ENCODE assay signal across 19 cellular contexts in the genomic region with DNA sequence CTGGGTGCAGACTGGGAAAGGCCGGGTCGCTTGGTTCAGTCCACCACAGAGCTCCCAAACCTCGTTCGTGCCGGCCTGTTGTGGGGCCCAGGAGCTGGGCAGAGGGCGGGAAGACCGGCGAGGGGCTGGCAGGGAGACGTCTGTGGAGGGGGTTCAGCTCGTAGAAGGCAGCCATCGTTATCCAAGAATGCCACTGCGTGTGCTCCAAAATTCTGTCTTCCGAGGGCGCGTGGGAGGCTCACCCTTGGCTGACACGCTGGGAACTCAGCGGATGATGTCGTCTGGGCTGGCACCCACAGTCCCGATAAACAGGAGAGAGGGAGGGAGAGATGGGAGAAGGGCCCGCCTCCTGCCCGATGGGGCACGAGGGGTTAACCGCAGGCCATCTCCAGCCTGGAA.
A peak's percentile ranks its signal among the peaks of the same experiment; 100 is the strongest.
DNase-seq lines count a peak whose midpoint lies in the region; ATAC-seq and TF ChIP-seq lines count a peak whose summit lies in the region.
"Had no signal": no experiment of that assay in that cellular context is flagged by ENCODE, and none has a peak within 500 bp of the region (broad histone marks: within the 10 kb centered on the region; RNA-seq: fewer than 3 reads in every experiment).

No MANE protein-coding gene starts in this region.

- no peak for TF ChIP-seq CTCF in gastroesophageal sphincter (IDR thresholded peaks at IDR 0.05)
- no peak for TF ChIP-seq CTCF in sigmoid colon (IDR thresholded peaks at IDR 0.05)

- H3K4me3 ChIP-seq in gastroesophageal sphincter = no peak overlapping the region
- no peak overlapping the region for H3K4me3 ChIP-seq in sigmoid colon
- H3K4me3 ChIP-seq: A549, adrenal gland had no signal

- no peak for TF ChIP-seq POLR2A in gastroesophageal sphincter (IDR thresholded peaks at IDR 0.05)
- TF ChIP-seq POLR2A in sigmoid colon (IDR thresholded peaks at IDR 0.05) = no peak

- no peaks in the 10 kb centered on the region for H3K36me3 ChIP-seq in gastroesophageal sphincter
- H3K36me3 ChIP-seq in sigmoid colon = no peaks in the 10 kb centered on the region
- H3K36me3 ChIP-seq: adrenal gland had no signal

- TF ChIP-seq EP300 in gastroesophageal sphincter (IDR thresholded peaks at IDR 0.05) = no peak
- no peak for TF ChIP-seq EP300 in sigmoid colon (IDR thresholded peaks at IDR 0.05)

- ATAC-seq in gastroesophageal sphincter (no peak), GM21825 (IDR thresholded peaks at IDR 0.05; ENCODE audit: unreplicated experiment) (no peak)
- ATAC-seq: A549; activated T-helper 17 cell treated with anti-CD3 and anti-CD28 coated beads, Interleukin-2, amount 50 U/mL, for 72 hours; Panc1 had no signal

- H3K9me3 ChIP-seq in gastroesophageal sphincter (no peaks in the 10 kb centered on the region), sigmoid colon (no peaks in the 10 kb centered on the region)
- H3K9me3 ChIP-seq: adrenal gland had no signal

- peaks cover 66% of the 10 kb centered on the region for H3K27me3 ChIP-seq in gastroesophageal sphincter
- H3K27me3 ChIP-seq in sigmoid colon = peaks cover 5 to 57% (median 5%) of the 10 kb centered on the region in 3 donors
- H3K27me3 ChIP-seq: adrenal gland had no signal

- intact Hi-C loops in sigmoid colon (cut with DNase I) = no loop called here

- DNase-seq in A172 (ENCODE audit: low spot score) (peak; percentile 32), amniotic epithelial cell (ENCODE audit: low read depth) (peak; percentile 23), sigmoid colon (peak; percentile 51), AG20443 (ENCODE audit: low spot score) (no peak), SKM-1 (lab: John Stamatoyannopoulos, UW; ENCODE audit: unreplicated experiment) (no peak), NCI-H2107 (lab: John Stamatoyannopoulos, UW) (no peak)
- DNase-seq: activated CD8-positive, alpha-beta memory T cell treated with anti-CD3 and anti-CD28 coated beads for 24 hours; adrenal gland; CD4-positive, alpha-beta memory T cell; cortex of kidney; H9; NCI-H526 treated with DMSO at 0.1 percent for 48 hours; T-helper 1 cell had no signal

- H3K27ac ChIP-seq in gastroesophageal sphincter (peak overlapping the region in 3 of 4 donors; percentile 45 to 63 (median 57)), sigmoid colon (peak overlapping the region; percentile 41 to 47 (median 44))
- H3K27ac ChIP-seq: A549, epithelial cell of prostate had no signal

- WGBS in gastroesophageal sphincter (ENCODE audit: low coverage in 1 of 2), 2 donors = 67% methylated on average over 6 of the region's 23 CpGs; no CpG with 5 or more reads in 1 of the 2 donors
- WGBS in sigmoid colon, 2 donors = 89 to 90% methylated on average over 23 of the region's 23 CpGs

- H3K4me1 ChIP-seq in gastroesophageal sphincter = no peaks in the 10 kb centered on the region
- H3K4me1 ChIP-seq in sigmoid colon = no peaks in the 10 kb centered on the region
- H3K4me1 ChIP-seq: adrenal gland had no signal

Comparison
In these comparisons a context has a peak if more than half of its experiments do, and no peak if none do; other contexts are left out.
1. DNase-seq: peak in A172 (single experiment), amniotic epithelial cell (single experiment) and sigmoid colon (single experiment); none in AG20443 (single experiment), SKM-1 (single experiment) and NCI-H2107 (single experiment).